Comparison of ENCODE assay signal across 24 cellular contexts in genomic region chr18:23703987-23704384, GRCh38. TPM values are rescaled to one million over a fixed set of nuclear protein-coding genes. Genes with fewer than 3 reads are reported as not detected.
"Had no signal": no experiment of that assay in that cellular context is flagged by ENCODE, and none has a peak within 500 bp of the region (broad histone marks: within the 10 kb centered on the region; RNA-seq: fewer than 3 reads in every experiment).

No MANE protein-coding gene starts in this region.

- H3K27me3 ChIP-seq: adrenal gland, ascending aorta, brain microvascular endothelial cell, cardiac muscle cell had no signal

- H3K4me1 ChIP-seq: adrenal gland, ascending aorta had no signal

- ATAC-seq: activated CD8-positive, alpha-beta T cell treated with anti-CD3 and anti-CD28 coated beads, Interleukin-2, amount 10 ng/mL, durations not matched to agents 7 days and 5 days; PC-3; WTC11 had no signal

- H3K4me3 Mint-ChIP-seq: activated CD8-positive, alpha-beta T cell treated with anti-CD3 and anti-CD28 coated beads, Interleukin-2, amount 10 ng/mL, durations not matched to agents 7 days and 5 days; activated naive CD8-positive, alpha-beta T cell treated with anti-CD3 and anti-CD28 coated beads, Interleukin-2, amount 10 ng/mL, durations not matched to agents 7 days and 5 days; T-helper 1 cell treated with Interleukin-12 subunit alpha and Interleukin-12 subunit beta and Interleukin-4 antibody, amounts not matched to agents 30 μg/mL and 1 μg/mL, for 36 hours; WTC11 had no signal

- H3K9me3 ChIP-seq: adrenal gland had no signal

- FAIRE-seq: RCC 7860 had no signal

- H3K27ac ChIP-seq: adrenal gland, ascending aorta, brain microvascular endothelial cell, cardiac muscle cell had no signal

- DNase-seq: activated CD4-positive, alpha-beta T cell treated with anti-CD3 and anti-CD28 coated beads for 48 hours; activated CD4-positive, alpha-beta T cell treated with anti-CD3 and anti-CD28 coated beads, Interleukin-2, amount 50 U/mL, for 4 hours; activated CD4-positive, CD25-positive, alpha-beta regulatory T cell treated with anti-CD3 and anti-CD28 coated beads, Interleukin-2, amount 50 U/mL, for 72 hours; activated CD8-positive, alpha-beta memory T cell treated with anti-CD3 and anti-CD28 coated beads, Interleukin-2, amount 50 U/mL, for 48 hours; activated CD8-positive, alpha-beta T cell treated with anti-CD3 and anti-CD28 coated beads, Interleukin-2, amount 10 ng/mL, durations not matched to agents 7 days and 5 days; activated naive CD4-positive, alpha-beta T cell treated with anti-CD3 and anti-CD28 coated beads, Interleukin-2, amount 50 U/mL, for 16 hours; activated naive CD8-positive, alpha-beta T cell treated with anti-CD3 and anti-CD28 coated beads, Interleukin-2, amount 10 ng/mL, durations not matched to agents 7 days and 5 days; activated T-cell treated with anti-CD3 and anti-CD28 coated beads, Interleukin-2, amount 50 U/mL, for 1 hour; adrenal gland; brain microvascular endothelial cell; cerebellar nuclear complex; KG1; NCI-H1048; NCI-H1417; NCI-H1930; NCI-H510A treated with DMSO at 0.1 percent for 48 hours; NCI-H69; PC-3; SHP77 treated with DMSO at 0.1 percent for 48 hours had no signal

- H3K4me1 Mint-ChIP-seq: WTC11 had no signal

- H3K27ac Mint-ChIP-seq: activated CD8-positive, alpha-beta T cell treated with anti-CD3 and anti-CD28 coated beads, Interleukin-2, amount 10 ng/mL, durations not matched to agents 7 days and 5 days; activated naive CD8-positive, alpha-beta T cell treated with anti-CD3 and anti-CD28 coated beads, Interleukin-2, amount 10 ng/mL, durations not matched to agents 7 days and 5 days; T-helper 1 cell treated with Interleukin-12 subunit alpha and Interleukin-12 subunit beta and Interleukin-4 antibody, amounts not matched to agents 30 μg/mL and 1 μg/mL, for 36 hours; WTC11 had no signal

- H3K36me3 ChIP-seq: adrenal gland, ascending aorta, brain microvascular endothelial cell, cardiac muscle cell had no signal

- H3K4me3 ChIP-seq: adrenal gland, ascending aorta, cardiac muscle cell had no signal

RNA-seq across cellular contexts. Expression of gene LAMA3, which starts 14.7 kb away (rescaled TPM):
- polyA plus RNA-seq: cardiac muscle cell had no signal

RNA-seq across cellular contexts. Expression of gene ANKRD29, which starts 41.3 kb away (rescaled TPM):
- total RNA-seq: activated CD8-positive, alpha-beta T cell treated with anti-CD3 and anti-CD28 coated beads, Interleukin-2, amount 10 ng/mL, durations not matched to agents 7 days and 5 days; activated naive CD8-positive, alpha-beta T cell treated with anti-CD3 and anti-CD28 coated beads, Interleukin-2, amount 10 ng/mL, durations not matched to agents 7 days and 5 days had no signal
